8 cellular contexts compared by ENCODE assay signal in genomic region chr17:2259769-2260536, GRCh38. TPM values are rescaled to one million over a fixed set of nuclear protein-coding genes. Genes with fewer than 3 reads are reported as not detected.
DNase-seq lines count a peak whose midpoint lies in the region; ATAC-seq and TF ChIP-seq lines count a peak whose summit lies in the region.

No MANE protein-coding gene starts in this region.

- H3K27me3 ChIP-seq in SK-N-SH (ENCODE audit: insufficient read depth): no peaks in the 10 kb centered on the region

- no peaks in the 10 kb centered on the region for H3K9me3 ChIP-seq in SK-N-SH

- H3K79me2 ChIP-seq in SK-N-SH (ENCODE audit: insufficient read depth): peaks cover 54% of the 10 kb centered on the region

- H2AFZ ChIP-seq in SK-N-SH (ENCODE audit: low read depth): no peak overlapping the region

- no peak overlapping the region for H3K4me2 ChIP-seq in SK-N-SH

- TF ChIP-seq EP300 in SK-N-SH (IDR thresholded peaks at IDR 0.05; ENCODE audit: borderline replicate concordance in 1 of 2, low read depth in 1 of 2, low read length in 1 of 2): no peak

- TF ChIP-seq RAD21 in SK-N-SH (IDR thresholded peaks at IDR 0.05; ENCODE audit: low read length): no peak

- peaks cover 3% of the 10 kb centered on the region; the same call in 1 of the 2 replicates for H4K20me1 ChIP-seq in SK-N-SH (ENCODE audit: insufficient read depth)

- CTCF ChIA-PET in SK-N-SH (lab: Yijun Ruan, JAX): interaction anchor here (0.6 to 4.8 kb wide), 5 partner anchors 12 to 205 kb away, joined by 3 to 38 read pairs (median 4); partner anchors contain the start of gene HIC1

- peaks cover 2 to 23% of the 10 kb centered on the region in 2 experiments; a peak in 3 of 4 replicates for H3K4me1 ChIP-seq in SK-N-SH (ENCODE audit: control insufficient read depth in 1 of 2, insufficient read depth in 2 of 2, low read depth in 1 of 2, low read length in 1 of 2)

- no peak overlapping the region for H3K9ac ChIP-seq in SK-N-SH

- TF ChIP-seq CTCF in AG10803 (conservative IDR thresholded peaks at IDR 0.05; ENCODE audit: low read length): no peak
- no peak for TF ChIP-seq CTCF in SK-N-SH (IDR thresholded peaks at IDR 0.05)

- H3K27ac ChIP-seq in SK-N-SH (ENCODE audit: low read depth in 2 of 2, low read length in 1 of 2): no peak overlapping the region; a peak in 1 of 4 replicates

- H3K36me3 ChIP-seq in SK-N-SH (replicated peaks in 1 of 2; ENCODE audit: control insufficient read depth in 1 of 2, insufficient read depth in 2 of 2, low read length in 1 of 2): peaks cover 0 to 5% of the 10 kb centered on the region in 2 experiments

- H3K9me2 ChIP-seq in SK-N-SH: no peaks in the 10 kb centered on the region

- POLR2A ChIA-PET in SK-N-SH (lab: Yijun Ruan, JAX): no interaction called here

- peaks cover 28% of the 10 kb centered on the region for H3F3A ChIP-seq in SK-N-SH (replicated peaks; ENCODE audit: insufficient read depth)

- DNase-seq in AG10803 (ENCODE audit: low read depth): peak; percentile 91
- peak; percentile 9 for DNase-seq in OCI-M1 (lab: John Stamatoyannopoulos, UW)
- peak; percentile 48 for DNase-seq in activated naive CD8-positive, alpha-beta T cell treated with anti-CD3 and anti-CD28 coated beads, Interleukin-2, amount 50 U/mL, for 16 hours (ENCODE audit: low read depth, low spot score)
- DNase-seq in stimulated activated CD4-positive, alpha-beta T cell treated with anti-CD3 and anti-CD28 coated beads, Interleukin-15, amount 100 ng/mL, for 48 hours (ENCODE audit: low read depth in 2 of 2): peak; percentile 68 to 77
- DNase-seq in NCI-H1694 treated with DMSO at 0.1 percent for 48 hours (lab: John Stamatoyannopoulos, UW): no peak
- no peak for DNase-seq in SK-N-SH
- DNase-seq in hippocampal formation (lab: John Stamatoyannopoulos, UW): no peak

- peak; percentile 75 for ATAC-seq in GM21528 (IDR thresholded peaks at IDR 0.05; ENCODE audit: low FRiP score, unreplicated experiment)

- H3K4me3 ChIP-seq in AG10803 (ENCODE audit: low read length) (no peak overlapping the region), SK-N-SH (ENCODE audit: low read depth in 2 of 2, low read length in 1 of 2) (no peak overlapping the region)

- 91% methylated on average over 8 of the region's 8 CpGs for WGBS in SK-N-SH (ENCODE audit: low lambda C conversion rate)

TF ChIP-seq in SK-N-SH, 30 proteins besides CTCF, POLR2A, EP300 and RAD21:
- no peak for TF ChIP-seq YY1 (IDR thresholded peaks at IDR 0.05; ENCODE audit: low read depth)
- TF ChIP-seq USF2 (IDR thresholded peaks at IDR 0.05; ENCODE audit: borderline replicate concordance, low read depth, low read length): no peak
- TF ChIP-seq RCOR1 (IDR thresholded peaks at IDR 0.05; ENCODE audit: low read length): no peak
- TF ChIP-seq PBX3 (IDR thresholded peaks at IDR 0.05): no peak
- TF ChIP-seq, protein P1, sequence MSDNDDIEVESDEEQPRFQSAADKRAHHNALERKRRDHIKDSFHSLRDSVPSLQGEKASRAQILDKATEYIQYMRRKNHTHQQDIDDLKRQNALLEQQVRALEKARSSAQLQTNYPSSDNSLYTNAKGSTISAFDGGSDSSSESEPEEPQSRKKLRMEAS (IDR thresholded peaks at IDR 0.05; ENCODE audit: low read depth): no peak
- TF ChIP-seq FOXM1 (IDR thresholded peaks at IDR 0.05; ENCODE audit: low read depth): no peak
- TF ChIP-seq EZH2phosphoT487 (IDR thresholded peaks at IDR 0.05; ENCODE audit: borderline replicate concordance, low read depth): no peak
- no peak for TF ChIP-seq JUND (IDR thresholded peaks at IDR 0.05)
- TF ChIP-seq POLR2AphosphoS5 (IDR thresholded peaks at IDR 0.05; ENCODE audit: low read depth, low read length): no peak
- TF ChIP-seq FOXJ3 (CRISPR knock-in tag; IDR thresholded peaks at IDR 0.05): no peak
- TF ChIP-seq, protein P2, sequence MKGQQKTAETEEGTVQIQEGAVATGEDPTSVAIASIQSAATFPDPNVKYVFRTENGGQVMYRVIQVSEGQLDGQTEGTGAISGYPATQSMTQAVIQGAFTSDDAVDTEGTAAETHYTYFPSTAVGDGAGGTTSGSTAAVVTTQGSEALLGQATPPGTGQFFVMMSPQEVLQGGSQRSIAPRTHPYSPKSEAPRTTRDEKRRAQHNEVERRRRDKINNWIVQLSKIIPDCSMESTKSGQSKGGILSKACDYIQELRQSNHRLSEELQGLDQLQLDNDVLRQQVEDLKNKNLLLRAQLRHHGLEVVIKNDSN (IDR thresholded peaks at IDR 0.05; ENCODE audit: borderline replicate concordance, low read depth): no peak
- no peak for TF ChIP-seq GATA2 (CRISPR knock-in tag; IDR thresholded peaks at IDR 0.05)
- no peak for TF ChIP-seq ELF1 (IDR thresholded peaks at IDR 0.05)
- TF ChIP-seq SIN3A (IDR thresholded peaks at IDR 0.05; ENCODE audit: borderline replicate concordance, low read depth, low read length): no peak
- TF ChIP-seq TAF1 (IDR thresholded peaks at IDR 0.05; ENCODE audit: borderline replicate concordance, low read depth, low read length): no peak
- no peak for TF ChIP-seq RFX5 (IDR thresholded peaks at IDR 0.05; ENCODE audit: low read length)
- TF ChIP-seq TEAD4 (IDR thresholded peaks at IDR 0.05; ENCODE audit: borderline replicate concordance, insufficient read depth): no peak

RNA-seq across cellular contexts. Expression of gene SMG6, which starts 43.6 kb away (rescaled TPM):
- 9.5 and 15.7 TPM in 2 replicates for polyA plus RNA-seq in SK-N-SH (2012; rRNA removed)
- polyA plus RNA-seq in SK-N-SH (2012; cell fraction: cytosol; rRNA removed): 9.0 and 10.4 TPM in 2 replicates
- 38.2 and 48.1 TPM in 2 replicates for polyA plus RNA-seq in SK-N-SH (2012; cell fraction: nucleus; rRNA removed)

RNA-seq across cellular contexts. Expression of gene SRR, which starts 43.8 kb away (rescaled TPM):
- polyA plus RNA-seq in SK-N-SH (2012; rRNA removed): 18.5 and 20.2 TPM in 2 replicates
- 20.2 and 21.7 TPM in 2 replicates for polyA plus RNA-seq in SK-N-SH (2012; cell fraction: cytosol; rRNA removed)
- polyA plus RNA-seq in SK-N-SH (2012; cell fraction: nucleus; rRNA removed): 4.6 and 10.0 TPM in 2 replicates

Comparison
In these comparisons a context has a peak if more than half of its experiments do, and no peak if none do; other contexts are left out.
1. DNase-seq: peak in AG10803 (single experiment), OCI-M1 (single experiment), activated naive CD8-positive, alpha-beta T cell treated with anti-CD3 and anti-CD28 coated beads, Interleukin-2, amount 50 U/mL, for 16 hours (single experiment) and stimulated activated CD4-positive, alpha-beta T cell treated with anti-CD3 and anti-CD28 coated beads, Interleukin-15, amount 100 ng/mL, for 48 hours (2 of 2); none in NCI-H1694 treated with DMSO at 0.1 percent for 48 hours (single experiment), SK-N-SH (single experiment) and hippocampal formation (0 of 2).